23 cellular contexts compared by ENCODE assay signal in genomic region chr12:112822056-112822455, GRCh38. TPM values are rescaled to one million over a fixed set of nuclear protein-coding genes. Genes with fewer than 3 reads are reported as not detected.
DNase-seq lines count a peak whose midpoint lies in the region; ATAC-seq and TF ChIP-seq lines count a peak whose summit lies in the region.
"Had no signal": no experiment of that assay in that cellular context is flagged by ENCODE, and none has a peak within 500 bp of the region (broad histone marks: within the 10 kb centered on the region; RNA-seq: fewer than 3 reads in every experiment).

No MANE protein-coding gene starts in this region.

- H3K4me1 ChIP-seq in SK-N-SH (ENCODE audit: control insufficient read depth in 1 of 2, insufficient read depth in 2 of 2, low read depth in 1 of 2, low read length in 1 of 2), result peaks cover 0 to 61% of the 10 kb centered on the region in 2 experiments; a peak in 2 of 4 replicates
- H3K4me1 ChIP-seq: body of pancreas, foreskin keratinocyte had no signal

- H3K27me3 ChIP-seq in SK-N-SH (ENCODE audit: insufficient read depth), result no peaks in the 10 kb centered on the region
- H3K27me3 ChIP-seq: body of pancreas, neural progenitor cell had no signal

- no peaks in the 10 kb centered on the region for H3K36me3 Mint-ChIP-seq in osteocyte (ENCODE audit: unreplicated experiment)
- H3K36me3 Mint-ChIP-seq: activated naive CD8-positive, alpha-beta T cell treated with anti-CD3 and anti-CD28 coated beads for 36 hours; neural progenitor cell had no signal

- H2AFZ ChIP-seq in SK-N-SH (ENCODE audit: low read depth), result no peak overlapping the region
- H2AFZ ChIP-seq: neural progenitor cell had no signal

- H3K4me1 Mint-ChIP-seq in osteocyte (ENCODE audit: unreplicated experiment), result no peaks in the 10 kb centered on the region
- H3K4me1 Mint-ChIP-seq: activated naive CD8-positive, alpha-beta T cell treated with anti-CD3 and anti-CD28 coated beads for 36 hours had no signal

- no peak overlapping the region for H3K4me3 ChIP-seq in SK-N-SH (ENCODE audit: low read depth in 2 of 2, low read length in 1 of 2)
- H3K4me3 ChIP-seq: body of pancreas, neural progenitor cell had no signal

- H4K20me1 ChIP-seq in SK-N-SH (ENCODE audit: insufficient read depth), result no peaks in the 10 kb centered on the region

- peak; percentile 40 for TF ChIP-seq RAD21 in SK-N-SH (IDR thresholded peaks at IDR 0.05; ENCODE audit: low read length)

- H3K4me3 Mint-ChIP-seq in osteocyte (ENCODE audit: unreplicated experiment), result no peak overlapping the region
- H3K4me3 Mint-ChIP-seq: activated naive CD8-positive, alpha-beta T cell treated with anti-CD3 and anti-CD28 coated beads for 36 hours; activated T-helper 1 cell treated with anti-CD3 and anti-CD28 coated beads, Interleukin-12 subunit alpha, Interleukin-12 subunit beta, Interleukin-2, Interleukin-4 antibody, amounts not matched to agents 30 ng/mL and 10 ng/mL and 1 ng/mL, durations not matched to agents 14 hours and 24 hours and 36 hours; T-helper 2 cell treated with Interferon-gamma antibody and Interleukin-4, amounts not matched to agents 5 μg/mL and 100 μg/mL, for 36 hours had no signal

- no peak for TF ChIP-seq CTCF in SK-N-SH (IDR thresholded peaks at IDR 0.05)
- TF ChIP-seq CTCF in osteocyte (IDR thresholded peaks at IDR 0.05), result no peak

- CTCF ChIA-PET in SK-N-SH (lab: Yijun Ruan, JAX), result interaction anchor here (0.6 to 2.3 kb wide), 5 partner anchors 11 to 155 kb away, joined by 3 to 5 read pairs (median 3); no protein-coding TSS in a partner anchor

- H3K9me3 ChIP-seq in SK-N-SH, result no peaks in the 10 kb centered on the region
- H3K9me3 ChIP-seq: body of pancreas had no signal

- no peak overlapping the region for H3K9ac ChIP-seq in SK-N-SH
- H3K9ac ChIP-seq: neural progenitor cell had no signal

- TF ChIP-seq EP300 in SK-N-SH (IDR thresholded peaks at IDR 0.05; ENCODE audit: borderline replicate concordance in 1 of 2, low read depth in 1 of 2, low read length in 1 of 2), result peak; percentile 42 to 97; a peak in 3 of 4 replicates

- H3K9me3 Mint-ChIP-seq in osteocyte (ENCODE audit: unreplicated experiment), result no peaks in the 10 kb centered on the region
- H3K9me3 Mint-ChIP-seq: activated naive CD8-positive, alpha-beta T cell treated with anti-CD3 and anti-CD28 coated beads for 36 hours; activated T-helper 1 cell treated with anti-CD3 and anti-CD28 coated beads, Interleukin-12 subunit alpha, Interleukin-12 subunit beta, Interleukin-2, Interleukin-4 antibody, amounts not matched to agents 30 ng/mL and 10 ng/mL and 1 ng/mL, durations not matched to agents 14 hours and 24 hours and 36 hours; T-helper 2 cell treated with Interferon-gamma antibody and Interleukin-4, amounts not matched to agents 5 μg/mL and 100 μg/mL, for 36 hours had no signal

- no peaks in the 10 kb centered on the region for H3K36me3 ChIP-seq in SK-N-SH (replicated peaks in 1 of 2; ENCODE audit: control insufficient read depth in 1 of 2, insufficient read depth in 2 of 2, low read length in 1 of 2)
- H3K36me3 ChIP-seq: neural progenitor cell had no signal

- no peaks in the 10 kb centered on the region for H3K79me2 ChIP-seq in SK-N-SH (ENCODE audit: insufficient read depth)

- POLR2A ChIA-PET in SK-N-SH (lab: Yijun Ruan, JAX), result interaction anchor here (0.5 to 0.8 kb wide), 3 partner anchors 12 to 16 kb away, joined by 3 read pairs; no protein-coding TSS in a partner anchor

- peak overlapping the region in 1 of 2 experiments; percentile 100; a peak in 2 of 4 replicates for H3K27ac ChIP-seq in SK-N-SH (ENCODE audit: low read depth in 2 of 2, low read length in 1 of 2)
- H3K27ac ChIP-seq: body of pancreas, foreskin keratinocyte, neural progenitor cell had no signal

- H3F3A ChIP-seq in SK-N-SH (replicated peaks; ENCODE audit: insufficient read depth), result no peaks in the 10 kb centered on the region

- H3K27me3 Mint-ChIP-seq in osteocyte (ENCODE audit: unreplicated experiment), result no peaks in the 10 kb centered on the region

- H3K4me2 ChIP-seq in SK-N-SH, result no peak overlapping the region
- H3K4me2 ChIP-seq: neural progenitor cell had no signal

- no peaks in the 10 kb centered on the region for H3K9me2 ChIP-seq in SK-N-SH

- peak; percentile 79 for DNase-seq in NCI-H1092 (lab: John Stamatoyannopoulos, UW)
- DNase-seq in NCI-H2107 treated with DMSO at 0.1 percent for 48 hours (lab: John Stamatoyannopoulos, UW; ENCODE audit: unreplicated experiment), result peak; percentile 77
- peak; percentile 67 for DNase-seq in SK-N-SH
- DNase-seq in osteocyte (ENCODE audit: extremely low spot score, unreplicated experiment), result peak; percentile 73
- no peak for DNase-seq in foreskin melanocyte
- DNase-seq in activated CD4-positive, alpha-beta T cell treated with anti-CD3 and anti-CD28 coated beads, Interleukin-2, amount 50 U/mL, for 1 hour, result no peak
- DNase-seq: activated CD4-positive, CD25-positive, alpha-beta regulatory T cell; activated naive CD8-positive, alpha-beta T cell treated with anti-CD3 and anti-CD28 coated beads for 36 hours; body of pancreas; Calu3; GF-D8; NCI-H226; OCI-M1; SIG-M5 had no signal

- 32% methylated on average over 6 of the region's 6 CpGs for WGBS in SK-N-SH (ENCODE audit: low lambda C conversion rate)

- no peak for ATAC-seq in HG02623 (IDR thresholded peaks at IDR 0.05; ENCODE audit: unreplicated experiment)
- ATAC-seq: body of pancreas, foreskin keratinocyte, left lobe of liver had no signal

- H3K27ac Mint-ChIP-seq in osteocyte (ENCODE audit: unreplicated experiment), result no peak overlapping the region
- H3K27ac Mint-ChIP-seq: activated naive CD8-positive, alpha-beta T cell treated with anti-CD3 and anti-CD28 coated beads for 36 hours; activated T-helper 1 cell treated with anti-CD3 and anti-CD28 coated beads, Interleukin-12 subunit alpha, Interleukin-12 subunit beta, Interleukin-2, Interleukin-4 antibody, amounts not matched to agents 30 ng/mL and 10 ng/mL and 1 ng/mL, durations not matched to agents 14 hours and 24 hours and 36 hours; neural progenitor cell; T-helper 2 cell treated with Interferon-gamma antibody and Interleukin-4, amounts not matched to agents 5 μg/mL and 100 μg/mL, for 36 hours had no signal

TF ChIP-seq in SK-N-SH, 30 proteins besides CTCF, POLR2A, EP300 and RAD21:
- TF ChIP-seq POLR2AphosphoS5 (IDR thresholded peaks at IDR 0.05; ENCODE audit: low read depth, low read length) (0 out of 2 replicates have a peak, but pooled peaks have one; percentile 26), MXI1 (IDR thresholded peaks at IDR 0.05; ENCODE audit: low read depth, low read length) (peak; percentile 41; the same call in 1 of the 2 replicates), GATA2 (CRISPR knock-in tag; IDR thresholded peaks at IDR 0.05) (peak; percentile 95), RCOR1 (IDR thresholded peaks at IDR 0.05; ENCODE audit: low read length) (peak; percentile 88), NFIC (IDR thresholded peaks at IDR 0.05; ENCODE audit: borderline replicate concordance) (no peak; the same call in 1 of the 2 replicates), RXRA (IDR thresholded peaks at IDR 0.05; ENCODE audit: borderline replicate concordance, low read depth) (no peak), CHD2 (IDR thresholded peaks at IDR 0.05; ENCODE audit: low read length, partially characterized antibody) (peak; percentile 77), TCF12 (IDR thresholded peaks at IDR 0.05) (peak; percentile 78), SMC3 (IDR thresholded peaks at IDR 0.05; ENCODE audit: low read depth, low read length) (peak; percentile 17; the same call in 1 of the 2 replicates), FOXM1 (IDR thresholded peaks at IDR 0.05; ENCODE audit: low read depth) (no peak), FOXJ3 (CRISPR knock-in tag; IDR thresholded peaks at IDR 0.05) (peak; percentile 90)
TF ChIP-seq in SK-N-SH: peak in this region for 8.

RNA-seq across cellular contexts. Expression of gene RPH3A, which starts 30.5 kb away (rescaled TPM):
- 0.13 and 0.54 TPM in 2 replicates for polyA plus RNA-seq in SK-N-SH (2012; rRNA removed)
- 0.41 and 0.77 TPM in 2 replicates for polyA plus RNA-seq in SK-N-SH (2012; cell fraction: cytosol; rRNA removed)
- polyA plus RNA-seq in SK-N-SH (2012; cell fraction: nucleus; rRNA removed), result 1.2 and 1.6 TPM in 2 replicates
- not detected in 2 replicates for total RNA-seq in osteocyte
- total RNA-seq: activated CD8-positive, alpha-beta memory T cell treated with anti-CD3 and anti-CD28 coated beads for 36 hours; activated naive CD8-positive, alpha-beta T cell treated with anti-CD3 and anti-CD28 coated beads for 36 hours; activated T-helper 1 cell treated with anti-CD3 and anti-CD28 coated beads, Interleukin-12 subunit alpha, Interleukin-12 subunit beta, Interleukin-2, Interleukin-4 antibody, amounts not matched to agents 30 ng/mL and 10 ng/mL and 1 ng/mL, durations not matched to agents 14 hours and 24 hours and 36 hours; body of pancreas; Calu3; endothelial cell of umbilical vein; foreskin keratinocyte; left lobe of liver had no signal
- polyA plus RNA-seq: BJ, endothelial cell of umbilical vein, foreskin keratinocyte had no signal

Comparison
In these comparisons a context has a peak if more than half of its experiments do, and no peak if none do; other contexts are left out.
1. DNase-seq: peak in NCI-H1092 (single experiment), NCI-H2107 treated with DMSO at 0.1 percent for 48 hours (single experiment), SK-N-SH (single experiment) and osteocyte (single experiment); none in foreskin melanocyte (single experiment) and activated CD4-positive, alpha-beta T cell treated with anti-CD3 and anti-CD28 coated beads, Interleukin-2, amount 50 U/mL, for 1 hour (single experiment).